21 cellular contexts compared by ENCODE assay signal in the genomic region with DNA sequence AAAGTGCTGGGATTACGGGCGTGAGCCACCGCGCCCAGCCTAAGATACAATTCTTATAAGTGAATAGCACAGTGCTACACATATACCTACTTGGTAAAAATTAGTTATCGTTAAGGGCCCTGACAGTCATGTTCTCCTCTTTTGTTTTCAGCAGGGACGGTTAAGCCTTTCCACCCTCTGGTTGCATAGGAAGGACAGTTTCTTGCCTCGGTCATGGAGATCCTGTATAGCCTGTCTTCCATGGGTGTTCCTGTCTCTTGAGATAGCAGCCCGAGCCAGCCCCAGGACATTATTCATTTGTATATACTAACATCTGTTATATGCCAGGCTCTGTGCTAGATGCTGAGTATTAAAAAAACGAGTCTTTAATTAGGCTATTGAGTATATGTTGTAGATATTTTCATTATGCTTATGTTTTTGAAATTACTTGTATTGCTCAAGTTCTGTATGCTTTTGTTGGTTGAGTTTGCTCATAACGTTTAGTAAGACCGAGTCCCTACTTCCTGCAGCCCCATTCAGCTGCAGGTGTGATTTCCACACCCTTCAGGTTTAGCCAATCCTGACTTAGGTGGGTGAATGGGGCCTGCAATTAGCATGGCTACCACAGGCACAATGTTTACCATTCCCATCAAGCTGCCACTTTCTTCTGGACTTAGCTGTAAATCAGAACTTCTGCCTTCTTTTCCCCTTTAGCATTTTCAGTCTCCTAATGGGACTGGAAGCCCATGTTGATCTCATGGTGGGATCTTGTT. TPM values are rescaled to one million over a fixed set of nuclear protein-coding genes. Genes with fewer than 3 reads are reported as not detected.
DNase-seq lines count a peak whose midpoint lies in the region; ATAC-seq and TF ChIP-seq lines count a peak whose summit lies in the region.
"Had no signal": no experiment of that assay in that cellular context is flagged by ENCODE, and none has a peak within 500 bp of the region (broad histone marks: within the 10 kb centered on the region; RNA-seq: fewer than 3 reads in every experiment).

No MANE protein-coding gene starts in this region.

- H3K9me3 Mint-ChIP-seq in stimulated activated naive CD8-positive, alpha-beta T cell treated with anti-CD3 and anti-CD28 coated beads, Interleukin-15, amount 100 ng/mL, for 72 hours: no peaks in the 10 kb centered on the region
- H3K9me3 Mint-ChIP-seq: activated CD4-positive, alpha-beta memory T cell treated with anti-CD3 and anti-CD28 coated beads for 36 hours; nephron; stimulated activated naive CD8-positive, alpha-beta T cell treated with anti-CD3 and anti-CD28 coated beads, Interleukin-15, Interleukin-2, amounts not matched to agents 100 ng/mL and 50 ng/mL, for 24 hours; T-helper 2 cell treated with Interferon-gamma antibody and Interleukin-4, amounts not matched to agents 5 μg/mL and 100 μg/mL, for 36 hours had no signal

- H3K27me3 ChIP-seq in upper lobe of right lung: no peaks in the 10 kb centered on the region
- H3K27me3 ChIP-seq: esophagus muscularis mucosa, transverse colon had no signal

- peaks cover 14% of the 10 kb centered on the region for H3K4me1 ChIP-seq in upper lobe of right lung

- ATAC-seq in stimulated activated naive CD8-positive, alpha-beta T cell treated with anti-CD3 and anti-CD28 coated beads, Interleukin-15, amount 100 ng/mL, for 72 hours: peak; percentile 39
- ATAC-seq in stimulated activated naive CD8-positive, alpha-beta T cell treated with anti-CD3 and anti-CD28 coated beads, Interleukin-15, Interleukin-2, amounts not matched to agents 100 U/mL and 50 U/mL, for 24 hours: no peak
- ATAC-seq in upper lobe of right lung (peak; percentile 82), SK-N-SH treated with all-trans-retinoic acid at 6 μM for 48 hours (no peak), GM18909 (IDR thresholded peaks at IDR 0.05; ENCODE audit: poor library complexity, unreplicated experiment) (no peak)

- TF ChIP-seq CTCF in upper lobe of right lung (IDR thresholded peaks at IDR 0.05): no peak

- H3K4me1 Mint-ChIP-seq in stimulated activated naive CD8-positive, alpha-beta T cell treated with anti-CD3 and anti-CD28 coated beads, Interleukin-15, amount 100 ng/mL, for 72 hours: peaks cover 86% of the 10 kb centered on the region

- H3K4me3 ChIP-seq in upper lobe of right lung: no peak overlapping the region
- H3K4me3 ChIP-seq: esophagus muscularis mucosa, SK-N-MC, transverse colon had no signal

- no peak for DNase-seq in stimulated activated naive CD8-positive, alpha-beta T cell treated with anti-CD3 and anti-CD28 coated beads, Interleukin-15, amount 100 ng/mL, for 72 hours
- no peak for DNase-seq in stimulated activated naive CD8-positive, alpha-beta T cell treated with anti-CD3 and anti-CD28 coated beads, Interleukin-15, Interleukin-2, amounts not matched to agents 100 U/mL and 50 U/mL, for 24 hours
- DNase-seq in NCI-H510A (lab: John Stamatoyannopoulos, UW) (peak; percentile 54), iPS-NIHi7 (ENCODE audit: extremely low spot score) (peak; percentile 13), upper lobe of right lung (no peak), OCI-M1 (lab: John Stamatoyannopoulos, UW) (no peak)
- DNase-seq: activated CD4-positive, alpha-beta memory T cell treated with anti-CD3 and anti-CD28 coated beads for 36 hours; activated naive CD4-positive, alpha-beta T cell treated with Interleukin-2 at 50 U/mL for 16 hours; cerebellar nuclear complex; effector CD4-positive, alpha-beta T cell; mesendoderm; NCI-H1105; stimulated activated CD4-positive, alpha-beta T cell treated with anti-CD3 and anti-CD28 coated beads, Interleukin-2, amount 100 ng/mL, for 24 hours; transverse colon had no signal

- no peaks in the 10 kb centered on the region for H3K27me3 Mint-ChIP-seq in stimulated activated naive CD8-positive, alpha-beta T cell treated with anti-CD3 and anti-CD28 coated beads, Interleukin-15, amount 100 ng/mL, for 72 hours
- H3K27me3 Mint-ChIP-seq: activated CD4-positive, alpha-beta memory T cell treated with anti-CD3 and anti-CD28 coated beads for 36 hours; stimulated activated naive CD8-positive, alpha-beta T cell treated with anti-CD3 and anti-CD28 coated beads, Interleukin-15, Interleukin-2, amounts not matched to agents 100 ng/mL and 50 ng/mL, for 24 hours had no signal

- intact Hi-C loops in upper lobe of right lung (cut with DNase I): no loop called here

- H3K27ac Mint-ChIP-seq in stimulated activated naive CD8-positive, alpha-beta T cell treated with anti-CD3 and anti-CD28 coated beads, Interleukin-15, amount 100 ng/mL, for 72 hours: peak overlapping the region in 1 of 2 donors; percentile 44
- H3K27ac Mint-ChIP-seq: nephron; stimulated activated naive CD8-positive, alpha-beta T cell treated with anti-CD3 and anti-CD28 coated beads, Interleukin-15, Interleukin-2, amounts not matched to agents 100 ng/mL and 50 ng/mL, for 24 hours; T-helper 2 cell treated with Interferon-gamma antibody and Interleukin-4, amounts not matched to agents 5 μg/mL and 100 μg/mL, for 36 hours had no signal

- no peak overlapping the region for H3K4me3 Mint-ChIP-seq in stimulated activated naive CD8-positive, alpha-beta T cell treated with anti-CD3 and anti-CD28 coated beads, Interleukin-15, amount 100 ng/mL, for 72 hours
- H3K4me3 Mint-ChIP-seq: activated CD4-positive, alpha-beta memory T cell treated with anti-CD3 and anti-CD28 coated beads for 36 hours; nephron; stimulated activated naive CD8-positive, alpha-beta T cell treated with anti-CD3 and anti-CD28 coated beads, Interleukin-15, Interleukin-2, amounts not matched to agents 100 ng/mL and 50 ng/mL, for 24 hours; T-helper 2 cell treated with Interferon-gamma antibody and Interleukin-4, amounts not matched to agents 5 μg/mL and 100 μg/mL, for 36 hours had no signal

- no peaks in the 10 kb centered on the region for H3K36me3 ChIP-seq in upper lobe of right lung
- H3K36me3 ChIP-seq: esophagus muscularis mucosa, transverse colon had no signal

- no peak overlapping the region for H3K27ac ChIP-seq in upper lobe of right lung
- H3K27ac ChIP-seq: esophagus muscularis mucosa, SK-N-MC had no signal

- no peaks in the 10 kb centered on the region for H3K9me3 ChIP-seq in upper lobe of right lung
- H3K9me3 ChIP-seq: esophagus muscularis mucosa, transverse colon had no signal

TF ChIP-seq in SK-N-SH treated with all-trans-retinoic acid at 6 μM for 48 hours, 23 proteins besides CTCF, POLR2A, EP300 and RAD21:
- TF ChIP-seq GLIS3 (CRISPR knock-in tag; IDR thresholded peaks at IDR 0.05) (no peak), BACH2 (CRISPR knock-in tag; IDR thresholded peaks at IDR 0.05; ENCODE audit: borderline replicate concordance) (no peak), OSR1 (CRISPR knock-in tag; IDR thresholded peaks at IDR 0.05) (no peak), ZFP30 (CRISPR knock-in tag; IDR thresholded peaks at IDR 0.05) (no peak), ZFP3 (CRISPR knock-in tag; IDR thresholded peaks at IDR 0.05) (no peak), CREB5 (CRISPR knock-in tag; IDR thresholded peaks at IDR 0.05; ENCODE audit: low read depth) (no peak), ZC3H10 (CRISPR knock-in tag; IDR thresholded peaks at IDR 0.05) (no peak), TCF4 (CRISPR knock-in tag; IDR thresholded peaks at IDR 0.05; ENCODE audit: borderline replicate concordance) (no peak), CSRNP3 (CRISPR knock-in tag; IDR thresholded peaks at IDR 0.05) (no peak), RARB (CRISPR knock-in tag; IDR thresholded peaks at IDR 0.05) (no peak)
- TF ChIP-seq, protein P1, sequence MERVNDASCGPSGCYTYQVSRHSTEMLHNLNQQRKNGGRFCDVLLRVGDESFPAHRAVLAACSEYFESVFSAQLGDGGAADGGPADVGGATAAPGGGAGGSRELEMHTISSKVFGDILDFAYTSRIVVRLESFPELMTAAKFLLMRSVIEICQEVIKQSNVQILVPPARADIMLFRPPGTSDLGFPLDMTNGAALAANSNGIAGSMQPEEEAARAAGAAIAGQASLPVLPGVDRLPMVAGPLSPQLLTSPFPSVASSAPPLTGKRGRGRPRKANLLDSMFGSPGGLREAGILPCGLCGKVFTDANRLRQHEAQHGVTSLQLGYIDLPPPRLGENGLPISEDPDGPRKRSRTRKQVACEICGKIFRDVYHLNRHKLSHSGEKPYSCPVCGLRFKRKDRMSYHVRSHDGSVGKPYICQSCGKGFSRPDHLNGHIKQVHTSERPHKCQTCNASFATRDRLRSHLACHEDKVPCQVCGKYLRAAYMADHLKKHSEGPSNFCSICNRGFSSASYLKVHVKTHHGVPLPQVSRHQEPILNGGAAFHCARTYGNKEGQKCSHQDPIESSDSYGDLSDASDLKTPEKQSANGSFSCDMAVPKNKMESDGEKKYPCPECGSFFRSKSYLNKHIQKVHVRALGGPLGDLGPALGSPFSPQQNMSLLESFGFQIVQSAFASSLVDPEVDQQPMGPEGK (CRISPR knock-in tag; IDR thresholded peaks at IDR 0.05; ENCODE audit: borderline replicate concordance): no peak

RNA-seq across cellular contexts. Expression of gene CCSER2, which starts 24.8 kb away (rescaled TPM):
- 74.4 TPM for total RNA-seq in upper lobe of right lung

Comparison
In these comparisons a context has a peak if more than half of its experiments do, and no peak if none do; other contexts are left out.
1. ATAC-seq: peak in stimulated activated naive CD8-positive, alpha-beta T cell treated with anti-CD3 and anti-CD28 coated beads, Interleukin-15, amount 100 ng/mL, for 72 hours (single experiment) and upper lobe of right lung (single experiment); none in stimulated activated naive CD8-positive, alpha-beta T cell treated with anti-CD3 and anti-CD28 coated beads, Interleukin-15, Interleukin-2, amounts not matched to agents 100 U/mL and 50 U/mL, for 24 hours (single experiment), SK-N-SH treated with all-trans-retinoic acid at 6 μM for 48 hours (single experiment) and GM18909 (single experiment).
2. DNase-seq: peak in NCI-H510A (single experiment) and iPS-NIHi7 (single experiment); none in stimulated activated naive CD8-positive, alpha-beta T cell treated with anti-CD3 and anti-CD28 coated beads, Interleukin-15, amount 100 ng/mL, for 72 hours (0 of 2), stimulated activated naive CD8-positive, alpha-beta T cell treated with anti-CD3 and anti-CD28 coated beads, Interleukin-15, Interleukin-2, amounts not matched to agents 100 U/mL and 50 U/mL, for 24 hours (single experiment), upper lobe of right lung (single experiment) and OCI-M1 (single experiment).